Comparison of ENCODE assay signal across 2 cellular contexts in the genomic region with DNA sequence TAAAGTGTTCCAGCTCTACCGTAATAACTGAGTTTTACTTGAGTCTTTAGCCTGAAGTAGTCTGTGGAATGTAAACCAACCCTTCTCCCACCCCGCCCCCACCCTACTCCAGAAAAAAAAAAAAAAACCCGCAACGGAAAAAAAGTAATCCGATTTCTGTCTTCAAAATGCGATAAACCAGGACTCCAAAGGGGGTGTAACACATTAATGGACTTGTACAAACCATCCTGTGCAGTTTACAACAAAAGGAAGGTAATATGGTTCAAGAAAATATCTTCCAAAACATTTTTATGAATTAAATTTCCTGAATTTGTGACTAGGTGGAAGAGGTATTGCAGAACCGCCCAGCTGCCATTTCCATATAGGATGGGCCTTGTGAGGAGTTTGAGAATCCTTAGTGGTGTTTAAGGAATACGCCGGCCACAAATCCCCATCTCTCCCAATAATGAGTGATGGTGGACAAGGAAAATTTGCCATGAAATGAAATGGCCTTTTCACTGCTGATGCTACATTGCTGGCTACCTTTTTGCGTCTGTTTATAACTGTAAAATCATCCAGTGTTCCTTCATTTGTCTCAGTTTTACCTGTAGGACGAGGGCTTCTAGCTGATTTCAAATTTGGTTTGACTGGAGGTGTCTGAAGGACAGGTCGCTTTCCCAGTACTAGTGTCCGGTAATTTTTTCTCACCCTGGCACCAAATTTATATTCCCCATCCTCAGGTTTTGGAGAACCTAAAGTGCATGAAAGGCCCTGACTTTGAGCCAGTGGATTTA.
TF ChIP-seq lines count a peak whose summit lies in the region.

No MANE protein-coding gene starts in this region.

TF ChIP-seq in SK-N-SH, 30 proteins besides CTCF, POLR2A, EP300 and RAD21 (continued from another document):
- TF ChIP-seq RCOR1 (IDR thresholded peaks at IDR 0.05; ENCODE audit: low read length) (no peak), SIN3A (IDR thresholded peaks at IDR 0.05; ENCODE audit: borderline replicate concordance, low read depth, low read length) (no peak)

TF ChIP-seq in SK-N-SH treated with all-trans-retinoic acid at 6 μM for 48 hours, 23 proteins besides CTCF, POLR2A, EP300 and RAD21 (continued from another document):
- TF ChIP-seq, protein P1, sequence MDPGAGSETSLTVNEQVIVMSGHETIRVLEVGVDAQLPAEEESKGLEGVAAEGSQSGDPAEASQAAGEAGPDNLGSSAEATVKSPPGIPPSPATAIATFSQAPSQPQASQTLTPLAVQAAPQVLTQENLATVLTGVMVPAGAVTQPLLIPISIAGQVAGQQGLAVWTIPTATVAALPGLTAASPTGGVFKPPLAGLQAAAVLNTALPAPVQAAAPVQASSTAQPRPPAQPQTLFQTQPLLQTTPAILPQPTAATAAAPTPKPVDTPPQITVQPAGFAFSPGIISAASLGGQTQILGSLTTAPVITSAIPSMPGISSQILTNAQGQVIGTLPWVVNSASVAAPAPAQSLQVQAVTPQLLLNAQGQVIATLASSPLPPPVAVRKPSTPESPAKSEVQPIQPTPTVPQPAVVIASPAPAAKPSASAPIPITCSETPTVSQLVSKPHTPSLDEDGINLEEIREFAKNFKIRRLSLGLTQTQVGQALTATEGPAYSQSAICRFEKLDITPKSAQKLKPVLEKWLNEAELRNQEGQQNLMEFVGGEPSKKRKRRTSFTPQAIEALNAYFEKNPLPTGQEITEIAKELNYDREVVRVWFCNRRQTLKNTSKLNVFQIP (CRISPR knock-in tag; IDR thresholded peaks at IDR 0.05; ENCODE audit: borderline replicate concordance, low read depth), result no peak
- TF ChIP-seq ZFP30 (CRISPR knock-in tag; IDR thresholded peaks at IDR 0.05) (no peak), GLIS3 (CRISPR knock-in tag; IDR thresholded peaks at IDR 0.05) (no peak), ISL1 (CRISPR knock-in tag; IDR thresholded peaks at IDR 0.05) (no peak), ZNF565 (CRISPR knock-in tag; conservative IDR thresholded peaks at IDR 0.05; ENCODE audit: low read depth) (no peak), RARB (CRISPR knock-in tag; IDR thresholded peaks at IDR 0.05) (no peak), TCF4 (CRISPR knock-in tag; IDR thresholded peaks at IDR 0.05; ENCODE audit: borderline replicate concordance) (no peak), SNAI2 (CRISPR knock-in tag; IDR thresholded peaks at IDR 0.05) (no peak)
- TF ChIP-seq, protein P2, sequence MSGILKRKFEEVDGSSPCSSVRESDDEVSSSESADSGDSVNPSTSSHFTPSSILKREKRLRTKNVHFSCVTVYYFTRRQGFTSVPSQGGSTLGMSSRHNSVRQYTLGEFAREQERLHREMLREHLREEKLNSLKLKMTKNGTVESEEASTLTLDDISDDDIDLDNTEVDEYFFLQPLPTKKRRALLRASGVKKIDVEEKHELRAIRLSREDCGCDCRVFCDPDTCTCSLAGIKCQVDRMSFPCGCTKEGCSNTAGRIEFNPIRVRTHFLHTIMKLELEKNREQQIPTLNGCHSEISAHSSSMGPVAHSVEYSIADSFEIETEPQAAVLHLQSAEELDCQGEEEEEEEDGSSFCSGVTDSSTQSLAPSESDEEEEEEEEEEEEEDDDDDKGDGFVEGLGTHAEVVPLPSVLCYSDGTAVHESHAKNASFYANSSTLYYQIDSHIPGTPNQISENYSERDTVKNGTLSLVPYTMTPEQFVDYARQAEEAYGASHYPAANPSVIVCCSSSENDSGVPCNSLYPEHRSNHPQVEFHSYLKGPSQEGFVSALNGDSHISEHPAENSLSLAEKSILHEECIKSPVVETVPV (CRISPR knock-in tag; IDR thresholded peaks at IDR 0.05), result no peak
- TF ChIP-seq, protein P3, sequence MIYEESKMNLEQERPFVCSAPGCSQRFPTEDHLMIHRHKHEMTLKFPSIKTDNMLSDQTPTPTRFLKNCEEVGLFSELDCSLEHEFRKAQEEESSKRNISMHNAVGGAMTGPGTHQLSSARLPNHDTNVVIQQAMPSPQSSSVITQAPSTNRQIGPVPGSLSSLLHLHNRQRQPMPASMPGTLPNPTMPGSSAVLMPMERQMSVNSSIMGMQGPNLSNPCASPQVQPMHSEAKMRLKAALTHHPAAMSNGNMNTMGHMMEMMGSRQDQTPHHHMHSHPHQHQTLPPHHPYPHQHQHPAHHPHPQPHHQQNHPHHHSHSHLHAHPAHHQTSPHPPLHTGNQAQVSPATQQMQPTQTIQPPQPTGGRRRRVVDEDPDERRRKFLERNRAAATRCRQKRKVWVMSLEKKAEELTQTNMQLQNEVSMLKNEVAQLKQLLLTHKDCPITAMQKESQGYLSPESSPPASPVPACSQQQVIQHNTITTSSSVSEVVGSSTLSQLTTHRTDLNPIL (CRISPR knock-in tag; IDR thresholded peaks at IDR 0.05; ENCODE audit: low read depth), result no peak
